13 cellular contexts compared by ENCODE assay signal in the genomic region with DNA sequence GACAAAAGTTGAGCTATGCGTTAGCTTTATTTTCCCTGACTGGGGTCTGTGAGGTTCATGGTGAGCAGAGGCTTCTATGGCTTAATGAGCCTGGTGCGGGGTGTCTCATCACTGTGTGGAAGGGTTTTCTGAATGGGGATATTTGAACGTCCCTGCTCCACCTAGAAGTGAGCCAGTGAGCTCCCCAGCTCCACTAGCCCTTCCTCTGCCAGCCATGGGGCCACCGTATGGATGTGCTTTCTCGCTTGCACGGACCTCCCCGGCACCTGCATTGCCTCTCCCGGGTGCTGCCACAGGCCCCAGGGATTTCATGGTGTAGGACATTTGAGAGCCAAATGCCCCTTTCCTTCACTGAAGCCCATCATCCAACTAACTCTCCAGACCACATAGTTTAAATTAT. TPM values are rescaled to one million over a fixed set of nuclear protein-coding genes. Genes with fewer than 3 reads are reported as not detected.
DNase-seq lines count a peak whose midpoint lies in the region; ATAC-seq and TF ChIP-seq lines count a peak whose summit lies in the region.
"Had no signal": no experiment of that assay in that cellular context is flagged by ENCODE, and none has a peak within 500 bp of the region (broad histone marks: within the 10 kb centered on the region; RNA-seq: fewer than 3 reads in every experiment).

No MANE protein-coding gene starts in this region.

- H3K27me3 ChIP-seq in right atrium auricular region: no peaks in the 10 kb centered on the region
- peaks cover 0 to 22% (median 0%) of the 10 kb centered on the region in 4 donors for H3K27me3 ChIP-seq in esophagus muscularis mucosa
- no peaks in the 10 kb centered on the region for H3K27me3 ChIP-seq in transverse colon

- TF ChIP-seq EP300 in esophagus muscularis mucosa (IDR thresholded peaks at IDR 0.05) (no peak), transverse colon (IDR thresholded peaks at IDR 0.05; ENCODE audit: low read depth) (no peak)

- H3K36me3 ChIP-seq in right atrium auricular region: no peaks in the 10 kb centered on the region
- no peaks in the 10 kb centered on the region for H3K36me3 ChIP-seq in esophagus muscularis mucosa
- H3K36me3 ChIP-seq in transverse colon: no peaks in the 10 kb centered on the region

- no peak for ATAC-seq in Right ventricle myocardium inferior
- ATAC-seq: A549; CD8-positive, alpha-beta T cell had no signal

- no peak for TF ChIP-seq POLR2A in esophagus muscularis mucosa (IDR thresholded peaks at IDR 0.05; ENCODE audit: low read depth)
- no peak for TF ChIP-seq POLR2A in transverse colon (IDR thresholded peaks at IDR 0.05)

- 95% methylated on average over 8 of the region's 8 CpGs for WGBS in esophagus muscularis mucosa
- WGBS in transverse colon (ENCODE audit: low coverage in 1 of 2), 2 donors: 60 to 93% methylated on average over 1 to 8 of the region's 8 CpGs

- TF ChIP-seq CTCF in right atrium auricular region (IDR thresholded peaks at IDR 0.05) (no peak), esophagus muscularis mucosa (IDR thresholded peaks at IDR 0.05) (no peak), transverse colon (IDR thresholded peaks at IDR 0.05) (no peak)

- peak; percentile 18 for DNase-seq in right atrium auricular region (ENCODE audit: low spot score)
- no peak for DNase-seq in Right ventricle myocardium inferior (ENCODE audit: missing footprints)
- DNase-seq in islet precursor cell: peak; percentile 33
- DNase-seq in posterior vena cava (ENCODE audit: low spot score): peak; percentile 41
- no peak for DNase-seq in DMS79 (lab: John Stamatoyannopoulos, UW)
- DNase-seq in esophagus muscularis mucosa (ENCODE audit: extremely low spot score): no peak
- DNase-seq in transverse colon: no peak
- DNase-seq: CD8-positive, alpha-beta T cell; COR-L47; GF-D8; GOT3; H9 had no signal

- H3K4me1 ChIP-seq in right atrium auricular region (no peaks in the 10 kb centered on the region), esophagus muscularis mucosa (no peaks in the 10 kb centered on the region), transverse colon (no peaks in the 10 kb centered on the region)

- no peak overlapping the region for H3K27ac ChIP-seq in right atrium auricular region
- H3K27ac ChIP-seq in esophagus muscularis mucosa (replicated peaks in 1 of 4): no peak overlapping the region
- no peak overlapping the region for H3K27ac ChIP-seq in transverse colon
- H3K27ac ChIP-seq: A549 had no signal

- H3K9me3 ChIP-seq in right atrium auricular region: no peaks in the 10 kb centered on the region
- no peaks in the 10 kb centered on the region for H3K9me3 ChIP-seq in esophagus muscularis mucosa
- no peaks in the 10 kb centered on the region for H3K9me3 ChIP-seq in transverse colon
- H3K9me3 ChIP-seq: A549 had no signal

- no peak overlapping the region for H3K4me3 ChIP-seq in right atrium auricular region
- no peak overlapping the region for H3K4me3 ChIP-seq in esophagus muscularis mucosa
- no peak overlapping the region for H3K4me3 ChIP-seq in transverse colon
- H3K4me3 ChIP-seq: A549 had no signal

- intact Hi-C loops in Right ventricle myocardium inferior (cut with DNase I): no loop called here
- intact Hi-C loops in posterior vena cava (cut with DNase I): no loop called here
- intact Hi-C loops in esophagus muscularis mucosa (cut with DNase I): no loop called here
- intact Hi-C loops in transverse colon (cut with DNase I; ENCODE audit: low total_unique reads): no loop called here

- in situ Hi-C loops in transverse colon (cut with MboI; ENCODE audit: low pct_ligation_motif_present in 1 of 4, low pct_unique_long_range_greater_than_20kb in 1 of 4, low sequenced_read_pairs in 3 of 4): no loop called here

RNA-seq across cellular contexts. Expression of a gene that starts 37.8 kb away (rescaled TPM):
- 10 to 100 TPM in 1 of 2 donors, 1 to 10 TPM in 1; 2.5 to 12.8 TPM for total RNA-seq in right atrium auricular region
- total RNA-seq in Right ventricle myocardium inferior: 5.4 TPM
- 1 to 10 TPM; 5.0 to 5.1 TPM for total RNA-seq in posterior vena cava
- total RNA-seq in esophagus muscularis mucosa: 1 to 10 TPM; 1.2 to 3.6 (median 2.4) TPM
- 1 to 10 TPM in 3 of 4 donors, not detected in 1; 1.5 to 5.2 (median 2.4) TPM for total RNA-seq in transverse colon
- total RNA-seq: CD8-positive, alpha-beta T cell had no signal

Comparison
In these comparisons a context has a peak if more than half of its experiments do, and no peak if none do; other contexts are left out.
1. DNase-seq: peak in right atrium auricular region (single experiment), islet precursor cell (single experiment) and posterior vena cava (single experiment); none in Right ventricle myocardium inferior (single experiment), DMS79 (single experiment), esophagus muscularis mucosa (single experiment) and transverse colon (single experiment).